14 cellular contexts compared by ENCODE assay signal in genomic region chr10:75508239-75508813, GRCh38.
A peak's percentile ranks its signal among the peaks of the same experiment; 100 is the strongest.
DNase-seq lines count a peak whose midpoint lies in the region; ATAC-seq and TF ChIP-seq lines count a peak whose summit lies in the region.
"Had no signal": no experiment of that assay in that cellular context is flagged by ENCODE, and none has a peak within 500 bp of the region (broad histone marks: within the 10 kb centered on the region; RNA-seq: fewer than 3 reads in every experiment).

No MANE protein-coding gene starts in this region.

- TF ChIP-seq CTCF in KMS-11 (conservative IDR thresholded peaks at IDR 0.05; ENCODE audit: low read depth, low read length): no peak
- TF ChIP-seq CTCF in mesothelial cell of epicardium (IDR thresholded peaks at IDR 0.05; ENCODE audit: unreplicated experiment): no peak
- TF ChIP-seq CTCF in glutamatergic neuron (IDR thresholded peaks at IDR 0.05; ENCODE audit: partially characterized antibody, unreplicated experiment): no peak

- peak overlapping the region; percentile 41 for H3K4me2 ChIP-seq in KMS-11

- DNase-seq in AG08395 (ENCODE audit: low spot score) (peak; percentile 70), astrocyte of the hippocampus (ENCODE audit: low read depth, low spot score) (peak; percentile 74), mesothelial cell of epicardium (ENCODE audit: low spot score in 2 of 2, unreplicated experiment in 2 of 2) (no peak), dedifferentiated amniotic fluid mesenchymal stem cell (ENCODE audit: extremely low spot score) (no peak), glutamatergic neuron (no peak)
- no peak for DNase-seq in activated T-cell treated with anti-CD3 and anti-CD28 coated beads, Interleukin-2, amount 50 U/mL, for 4 hours
- DNase-seq: activated CD4-positive, alpha-beta T cell treated with anti-CD3 and anti-CD28 coated beads, Interleukin-2, amount 10 ng/mL, durations not matched to agents 7 days and 5 days; midbrain; MV-4-11; stimulated activated naive CD8-positive, alpha-beta T cell treated with anti-CD3 and anti-CD28 coated beads, Interleukin-15, amount 100 ng/mL, for 72 hours had no signal

- H3K4me1 Mint-ChIP-seq in mesothelial cell of epicardium: peaks cover 58% of the 10 kb centered on the region
- H3K4me1 Mint-ChIP-seq in activated T-cell treated with anti-CD3 and anti-CD28 coated beads, Interleukin-2, amount 50 U/mL, for 4 hours (ENCODE audit: low read depth): peaks cover 2% of the 10 kb centered on the region
- H3K4me1 Mint-ChIP-seq in glutamatergic neuron (ENCODE audit: low read depth, unreplicated experiment): peaks cover 10% of the 10 kb centered on the region
- H3K4me1 Mint-ChIP-seq: activated CD4-positive, alpha-beta T cell treated with anti-CD3 and anti-CD28 coated beads, Interleukin-2, amount 10 ng/mL, durations not matched to agents 7 days and 5 days had no signal

- H3K27ac Mint-ChIP-seq in mesothelial cell of epicardium (peak overlapping the region; percentile 91), glutamatergic neuron (ENCODE audit: unreplicated experiment) (no peak overlapping the region)
- H3K27ac Mint-ChIP-seq: activated CD4-positive, alpha-beta T cell treated with anti-CD3 and anti-CD28 coated beads, Interleukin-2, amount 10 ng/mL, durations not matched to agents 7 days and 5 days; activated naive CD8-positive, alpha-beta T cell; stimulated activated naive CD8-positive, alpha-beta T cell treated with anti-CD3 and anti-CD28 coated beads, Interleukin-15, amount 100 ng/mL, for 72 hours had no signal

- H3K4me1 ChIP-seq in KMS-11 (ENCODE audit: low read depth, poor library complexity, severe bottlenecking): peaks cover 20% of the 10 kb centered on the region

- peak overlapping the region; percentile 42; the same call in 1 of the 2 replicates for H3K27ac ChIP-seq in KMS-11
- H3K27ac ChIP-seq: C4-2B had no signal

- H2AFZ ChIP-seq in KMS-11 (ENCODE audit: low read depth): peak overlapping the region; percentile 82; the same call in 1 of the 2 replicates

- ATAC-seq in activated T-cell treated with anti-CD3 and anti-CD28 coated beads, Interleukin-2, amount 50 U/mL, for 4 hours: no peak
- no peak for ATAC-seq in GM18868 (IDR thresholded peaks at IDR 0.05; ENCODE audit: unreplicated experiment)
- ATAC-seq: stimulated activated naive CD8-positive, alpha-beta T cell treated with anti-CD3 and anti-CD28 coated beads, Interleukin-15, amount 100 ng/mL, for 72 hours had no signal

- no peaks in the 10 kb centered on the region for H3K27me3 ChIP-seq in KMS-11 (ENCODE audit: insufficient read depth, low read depth)

- no peak overlapping the region for H3K4me3 Mint-ChIP-seq in mesothelial cell of epicardium
- no peak overlapping the region for H3K4me3 Mint-ChIP-seq in activated T-cell treated with anti-CD3 and anti-CD28 coated beads, Interleukin-2, amount 50 U/mL, for 4 hours
- H3K4me3 Mint-ChIP-seq in glutamatergic neuron (ENCODE audit: unreplicated experiment): no peak overlapping the region
- H3K4me3 Mint-ChIP-seq: activated CD4-positive, alpha-beta T cell treated with anti-CD3 and anti-CD28 coated beads, Interleukin-2, amount 10 ng/mL, durations not matched to agents 7 days and 5 days; activated naive CD8-positive, alpha-beta T cell; stimulated activated naive CD8-positive, alpha-beta T cell treated with anti-CD3 and anti-CD28 coated beads, Interleukin-15, amount 100 ng/mL, for 72 hours had no signal

- H3K9ac ChIP-seq in KMS-11: no peak overlapping the region

- no peaks in the 10 kb centered on the region for H3K79me2 ChIP-seq in KMS-11 (ENCODE audit: insufficient read depth, low read depth)

- H3K27me3 Mint-ChIP-seq in mesothelial cell of epicardium (ENCODE audit: low read depth): peaks cover 29% of the 10 kb centered on the region
- H3K27me3 Mint-ChIP-seq in activated T-cell treated with anti-CD3 and anti-CD28 coated beads, Interleukin-2, amount 50 U/mL, for 4 hours (ENCODE audit: low read depth): peaks cover 9% of the 10 kb centered on the region
- H3K27me3 Mint-ChIP-seq in glutamatergic neuron (ENCODE audit: unreplicated experiment): peaks cover 2% of the 10 kb centered on the region

- no peaks in the 10 kb centered on the region for H3K36me3 ChIP-seq in KMS-11 (ENCODE audit: insufficient read depth)

- H3K9me3 Mint-ChIP-seq in mesothelial cell of epicardium: no peaks in the 10 kb centered on the region
- no peaks in the 10 kb centered on the region for H3K9me3 Mint-ChIP-seq in activated T-cell treated with anti-CD3 and anti-CD28 coated beads, Interleukin-2, amount 50 U/mL, for 4 hours
- H3K9me3 Mint-ChIP-seq in glutamatergic neuron (ENCODE audit: unreplicated experiment): peaks cover 2% of the 10 kb centered on the region
- H3K9me3 Mint-ChIP-seq: activated CD4-positive, alpha-beta T cell treated with anti-CD3 and anti-CD28 coated beads, Interleukin-2, amount 10 ng/mL, durations not matched to agents 7 days and 5 days; stimulated activated naive CD8-positive, alpha-beta T cell treated with anti-CD3 and anti-CD28 coated beads, Interleukin-15, amount 100 ng/mL, for 72 hours had no signal

- no peak overlapping the region for H3K4me3 ChIP-seq in KMS-11 (IDR thresholded peaks at IDR 0.05; ENCODE audit: insufficient read depth, low read depth, low read length)

- H3K36me3 Mint-ChIP-seq in mesothelial cell of epicardium (no peaks in the 10 kb centered on the region), glutamatergic neuron (ENCODE audit: unreplicated experiment) (no peaks in the 10 kb centered on the region)
- no peaks in the 10 kb centered on the region for H3K36me3 Mint-ChIP-seq in activated T-cell treated with anti-CD3 and anti-CD28 coated beads, Interleukin-2, amount 50 U/mL, for 4 hours (ENCODE audit: insufficient read depth)
- H3K36me3 Mint-ChIP-seq: activated naive CD8-positive, alpha-beta T cell had no signal

- no peaks in the 10 kb centered on the region for H4K20me1 ChIP-seq in KMS-11 (ENCODE audit: insufficient read depth)

Comparison
In these comparisons a context has a peak if more than half of its experiments do, and no peak if none do; other contexts are left out.
1. DNase-seq: peak in AG08395 (single experiment) and astrocyte of the hippocampus (single experiment); none in mesothelial cell of epicardium (0 of 2), dedifferentiated amniotic fluid mesenchymal stem cell (single experiment), activated T-cell treated with anti-CD3 and anti-CD28 coated beads, Interleukin-2, amount 50 U/mL, for 4 hours (single experiment) and glutamatergic neuron (single experiment).